ENCODE assay signal across 1 cellular context in the genomic region with DNA sequence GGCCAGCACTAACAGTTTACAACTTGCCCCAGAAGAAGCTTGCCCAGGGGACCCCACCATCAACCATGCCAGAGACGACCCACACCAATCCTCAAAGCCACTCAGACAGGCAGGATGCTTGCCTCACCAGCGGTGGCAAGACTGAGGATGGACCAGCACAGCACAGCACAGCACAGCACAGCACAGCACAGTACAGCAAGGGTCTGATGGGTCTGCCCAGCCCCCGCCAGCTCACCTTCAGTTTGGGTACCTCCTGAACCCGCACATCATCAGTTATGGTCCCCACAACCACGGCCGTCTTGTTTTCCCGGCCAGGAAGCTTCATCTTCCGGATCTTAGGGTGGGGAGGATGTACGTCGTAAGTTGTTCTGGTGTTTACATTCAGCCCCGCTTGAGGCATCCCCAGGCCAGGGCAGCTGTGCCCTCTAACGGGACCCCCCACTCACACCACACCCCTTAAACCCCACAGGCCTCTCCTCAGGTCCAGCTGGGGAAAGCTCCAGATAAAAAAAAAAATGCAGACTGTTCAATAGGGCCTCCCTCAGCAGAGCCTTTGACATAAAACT.
TF ChIP-seq lines count a peak whose summit lies in the region.

No MANE protein-coding gene starts in this region.

TF ChIP-seq in IMR-90, 13 proteins besides CTCF, POLR2A, EP300 and RAD21:
- TF ChIP-seq MAFK (IDR thresholded peaks at IDR 0.05; ENCODE audit: low read depth, low read length) = no peak
- TF ChIP-seq MXI1 (IDR thresholded peaks at IDR 0.05; ENCODE audit: borderline replicate concordance, low read depth, low read length) = no peak
- no peak for TF ChIP-seq CHD1 (IDR thresholded peaks at IDR 0.05; ENCODE audit: low read depth, low read length)
- TF ChIP-seq MAZ (IDR thresholded peaks at IDR 0.05; ENCODE audit: borderline replicate concordance, low read depth, low read length) = no peak
- TF ChIP-seq BHLHE40 (IDR thresholded peaks at IDR 0.05; ENCODE audit: low read depth, low read length) = no peak
